In genomic region chr10:10017716-10018115, GRCh38 we compare ENCODE assay signal across 19 cellular contexts.
"Had no signal": no experiment of that assay in that cellular context is flagged by ENCODE, and none has a peak within 500 bp of the region (broad histone marks: within the 10 kb centered on the region; RNA-seq: fewer than 3 reads in every experiment).

No MANE protein-coding gene starts in this region.

- H3K4me3 Mint-ChIP-seq: dendritic cell treated with granulocyte-macrophage colony-stimulating factor and Interleukin-4, amounts not matched to agents 40 ng/mL and 50 ng/mL, for 4 days; effector memory CD8-positive, alpha-beta T cell; endodermal cell had no signal

- H3K27me3 Mint-ChIP-seq: dendritic cell treated with granulocyte-macrophage colony-stimulating factor and Interleukin-4, amounts not matched to agents 40 ng/mL and 50 ng/mL, for 4 days; effector memory CD8-positive, alpha-beta T cell had no signal

- H3K4me1 Mint-ChIP-seq: endodermal cell had no signal

- H3K9me3 Mint-ChIP-seq: endodermal cell had no signal

- H3K27ac Mint-ChIP-seq: dendritic cell treated with granulocyte-macrophage colony-stimulating factor and Interleukin-4, amounts not matched to agents 40 ng/mL and 50 ng/mL, for 4 days; effector memory CD8-positive, alpha-beta T cell; endodermal cell had no signal

- DNase-seq: colonic mucosa; cortex of kidney; dermis blood vessel endothelial cell; dorsolateral prefrontal cortex; effector CD4-positive, alpha-beta T cell; effector CD8-positive, alpha-beta T cell; effector memory CD4-positive, alpha-beta T cell; effector memory CD8-positive, alpha-beta T cell; endodermal cell; erythroblast; esophagus squamous epithelium; foreskin fibroblast; foreskin keratinocyte; foreskin melanocyte; gastrocnemius medialis; glutamatergic neuron; heart left ventricle; heart right ventricle had no signal
